27 cellular contexts compared by ENCODE assay signal in genomic region chr7:95110707-95111106, GRCh38.
"Had no signal": no experiment of that assay in that cellular context is flagged by ENCODE, and none has a peak within 500 bp of the region (broad histone marks: within the 10 kb centered on the region; RNA-seq: fewer than 3 reads in every experiment).

No MANE protein-coding gene starts in this region.

- DNase-seq: colonic mucosa; cortex of kidney; effector CD8-positive, alpha-beta T cell; effector memory CD8-positive, alpha-beta T cell; endodermal cell; erythroblast; esophagus squamous epithelium; foreskin fibroblast; foreskin melanocyte; gastrocnemius medialis; glutamatergic neuron; head of caudate nucleus; heart right ventricle; hippocampal formation; left cardiac atrium; left ventricle myocardium superior; mesenchymal stem cell; mucosa of descending colon; naive B cell; naive thymus-derived CD8-positive, alpha-beta T cell had no signal

- H3K4me1 ChIP-seq: colonic mucosa, esophagus squamous epithelium had no signal

- H3K4me3 ChIP-seq: colonic mucosa, esophagus squamous epithelium, gastrocnemius medialis, heart right ventricle, lung, mucosa of descending colon had no signal

- ATAC-seq: effector memory CD8-positive, alpha-beta T cell; esophagus mucosa; gastrocnemius medialis; heart right ventricle; left cardiac atrium; left lobe of liver; left ventricle myocardium superior; mucosa of descending colon; naive thymus-derived CD8-positive, alpha-beta T cell had no signal

- H3K9me3 ChIP-seq: colonic mucosa, esophagus squamous epithelium, gastrocnemius medialis, heart right ventricle, mucosa of descending colon had no signal

- H3K36me3 ChIP-seq: colonic mucosa, esophagus squamous epithelium, gastrocnemius medialis, heart right ventricle had no signal

- H3K27ac ChIP-seq: colonic mucosa, epithelial cell of prostate, esophagus squamous epithelium, gastrocnemius medialis, heart right ventricle had no signal

- H3K27me3 ChIP-seq: colonic mucosa, esophagus squamous epithelium, gastrocnemius medialis, heart right ventricle had no signal

- FAIRE-seq: endometrium, islet of Langerhans, keratinocyte had no signal
